In genomic region chr22:45577746-45578523, GRCh38 we compare ENCODE assay signal across 9 cellular contexts.
DNase-seq lines count a peak whose midpoint lies in the region; ATAC-seq lines count a peak whose summit lies in the region.
"Had no signal": no experiment of that assay in that cellular context is flagged by ENCODE, and none has a peak within 500 bp of the region (broad histone marks: within the 10 kb centered on the region; RNA-seq: fewer than 3 reads in every experiment).

No MANE protein-coding gene starts in this region.

- H3K27me3 Mint-ChIP-seq in natural killer cell treated with Interleukin-12 subunit alpha and Interleukin-12 subunit beta and Interleukin-15 and Interleukin-18, amount 100 ng/mL, for 72 hours, result peaks cover 0 to 9% of the 10 kb centered on the region in 2 donors
- peaks cover 27 to 28% of the 10 kb centered on the region in 2 donors for H3K27me3 Mint-ChIP-seq in stimulated activated naive B cell treated with anti-CD40 and anti-IgM and Interleukin-4, amounts not matched to agents 10 μg/mL and 1 μg/mL and 100 μg/mL, for 72 hours

- H3K36me3 Mint-ChIP-seq in natural killer cell treated with Interleukin-12 subunit alpha and Interleukin-12 subunit beta and Interleukin-15 and Interleukin-18, amount 100 ng/mL, for 72 hours, result no peaks in the 10 kb centered on the region
- no peaks in the 10 kb centered on the region for H3K36me3 Mint-ChIP-seq in stimulated activated naive B cell treated with anti-CD40 and anti-IgM and Interleukin-4, amounts not matched to agents 10 μg/mL and 1 μg/mL and 100 μg/mL, for 72 hours

- peak; percentile 57 for DNase-seq in CMK (ENCODE audit: low read depth)
- peak in 67 of 76 experiments; percentile 6 to 81 (median 57) for DNase-seq in HUDEP-2 (lab: John Stamatoyannopoulos, UW; ENCODE audit: unreplicated experiment in 76 of 76)
- DNase-seq in OCI-M2 (lab: John Stamatoyannopoulos, UW; ENCODE audit: unreplicated experiment), result peak; percentile 52
- peak; percentile 68 for DNase-seq in activated T-cell treated with anti-CD3 and anti-CD28 coated beads for 48 hours (ENCODE audit: low read depth)
- DNase-seq in fibroblast of gingiva (ENCODE audit: low read depth), result peak; percentile 67
- peak; percentile 77 for DNase-seq in natural killer cell treated with Interleukin-12 subunit alpha and Interleukin-12 subunit beta and Interleukin-15 and Interleukin-18, amount 100 ng/mL, for 72 hours (ENCODE audit: low spot score)
- DNase-seq in stimulated activated naive B cell treated with anti-CD40 and anti-IgM and Interleukin-4, amounts not matched to agents 10 μg/mL and 1 μg/mL and 100 μg/mL, for 72 hours, result peak; percentile 51

- H3K4me1 Mint-ChIP-seq in natural killer cell treated with Interleukin-12 subunit alpha and Interleukin-12 subunit beta and Interleukin-15 and Interleukin-18, amount 100 ng/mL, for 72 hours (ENCODE audit: low read depth in 2 of 2), result peaks cover 3 to 6% of the 10 kb centered on the region in 2 donors
- peaks cover 4% of the 10 kb centered on the region in 2 donors for H3K4me1 Mint-ChIP-seq in stimulated activated naive B cell treated with anti-CD40 and anti-IgM and Interleukin-4, amounts not matched to agents 10 μg/mL and 1 μg/mL and 100 μg/mL, for 72 hours

- H3K4me3 Mint-ChIP-seq in natural killer cell treated with Interleukin-12 subunit alpha and Interleukin-12 subunit beta and Interleukin-15 and Interleukin-18, amount 100 ng/mL, for 72 hours, result no peak overlapping the region
- H3K4me3 Mint-ChIP-seq in stimulated activated naive B cell treated with anti-CD40 and anti-IgM and Interleukin-4, amounts not matched to agents 10 μg/mL and 1 μg/mL and 100 μg/mL, for 72 hours, result no peak overlapping the region
- H3K4me3 Mint-ChIP-seq: T-helper 1 cell treated with Interleukin-12 subunit alpha and Interleukin-12 subunit beta and Interleukin-4 antibody, amounts not matched to agents 30 μg/mL and 1 μg/mL, for 36 hours had no signal

- no peaks in the 10 kb centered on the region for H3K9me3 Mint-ChIP-seq in natural killer cell treated with Interleukin-12 subunit alpha and Interleukin-12 subunit beta and Interleukin-15 and Interleukin-18, amount 100 ng/mL, for 72 hours
- H3K9me3 Mint-ChIP-seq in stimulated activated naive B cell treated with anti-CD40 and anti-IgM and Interleukin-4, amounts not matched to agents 10 μg/mL and 1 μg/mL and 100 μg/mL, for 72 hours, result peaks cover 0 to 2% of the 10 kb centered on the region in 2 donors
- H3K9me3 Mint-ChIP-seq: T-helper 1 cell treated with Interleukin-12 subunit alpha and Interleukin-12 subunit beta and Interleukin-4 antibody, amounts not matched to agents 30 μg/mL and 1 μg/mL, for 36 hours had no signal

- H3K27ac Mint-ChIP-seq in natural killer cell treated with Interleukin-12 subunit alpha and Interleukin-12 subunit beta and Interleukin-15 and Interleukin-18, amount 100 ng/mL, for 72 hours, result no peak overlapping the region
- H3K27ac Mint-ChIP-seq in stimulated activated naive B cell treated with anti-CD40 and anti-IgM and Interleukin-4, amounts not matched to agents 10 μg/mL and 1 μg/mL and 100 μg/mL, for 72 hours, result no peak overlapping the region
- H3K27ac Mint-ChIP-seq: T-helper 1 cell treated with Interleukin-12 subunit alpha and Interleukin-12 subunit beta and Interleukin-4 antibody, amounts not matched to agents 30 μg/mL and 1 μg/mL, for 36 hours had no signal

- ATAC-seq in natural killer cell treated with Interleukin-12 subunit alpha and Interleukin-12 subunit beta and Interleukin-15 and Interleukin-18, amount 100 ng/mL, for 72 hours, result peak; percentile 65 to 79
- peak; percentile 85 for ATAC-seq in stimulated activated naive B cell treated with anti-CD40 and anti-IgM and Interleukin-4, amounts not matched to agents 10 μg/mL and 1 μg/mL and 100 μg/mL, for 72 hours (replicated peaks)
- ATAC-seq in HG02938 (IDR thresholded peaks at IDR 0.05; ENCODE audit: unreplicated experiment), result no peak
